In genomic region chr20:62196286-62196685, GRCh38 we compare ENCODE assay signal across 24 cellular contexts. TPM values are rescaled to one million over a fixed set of nuclear protein-coding genes. Genes with fewer than 3 reads are reported as not detected.
"Had no signal": no experiment of that assay in that cellular context is flagged by ENCODE, and none has a peak within 500 bp of the region (broad histone marks: within the 10 kb centered on the region; RNA-seq: fewer than 3 reads in every experiment).

No MANE protein-coding gene starts in this region.

- FAIRE-seq: endometrium, pancreas, urothelium cell line had no signal

- H3K9me3 ChIP-seq: esophagus squamous epithelium, left ventricle myocardium inferior, mucosa of descending colon, neutrophil, pancreas, sigmoid colon, thoracic aorta, tibial nerve, upper lobe of left lung had no signal

- DNase-seq: cortex of kidney; effector memory CD8-positive, alpha-beta T cell; erythroblast; esophagus squamous epithelium; foreskin melanocyte; left colon; left ventricle myocardium inferior; naive B cell; sigmoid colon; stimulated activated CD4-positive, alpha-beta T cell treated with anti-CD3 and anti-CD28 coated beads, Interleukin-4, amount 100 ng/mL, for 4 hours had no signal

- ATAC-seq: effector memory CD8-positive, alpha-beta T cell; left colon; mucosa of descending colon; natural killer cell treated with Interleukin-12 subunit alpha and Interleukin-12 subunit beta and Interleukin-15 and Interleukin-18, amount 100 ng/mL, for 72 hours; pancreas; stimulated activated memory B cell treated with anti-CD40 and anti-IgM and Interleukin-4, amounts not matched to agents 10 μg/mL and 1 μg/mL and 100 μg/mL, for 72 hours had no signal

- H3K27me3 ChIP-seq: esophagus squamous epithelium, neutrophil, pancreas, sigmoid colon, tibial nerve, upper lobe of left lung had no signal

- H3K4me3 ChIP-seq: esophagus squamous epithelium, left ventricle myocardium inferior, lung, mucosa of descending colon, pancreas, sigmoid colon, thoracic aorta, tibial nerve, upper lobe of left lung had no signal

- H3K4me1 ChIP-seq: esophagus squamous epithelium, pancreas, sigmoid colon, tibial nerve, upper lobe of left lung had no signal

- H3K27ac ChIP-seq: esophagus squamous epithelium, left ventricle myocardium inferior, neutrophil, pancreas, sigmoid colon, thoracic aorta, tibial nerve, upper lobe of left lung had no signal

RNA-seq across cellular contexts. Expression of gene HRH3, which starts 23.8 kb away (rescaled TPM):
- total RNA-seq: dermis microvascular lymphatic vessel endothelial cell; esophagus squamous epithelium; kidney epithelial cell; left colon; left ventricle myocardium inferior; lung; natural killer cell treated with Interleukin-12 subunit alpha and Interleukin-12 subunit beta and Interleukin-15 and Interleukin-18, amount 100 ng/mL, for 72 hours; omental fat pad; sigmoid colon; thoracic aorta; tibial nerve; upper lobe of left lung had no signal
- polyA plus RNA-seq: lung, sigmoid colon had no signal
